ENCODE assay signal across 9 cellular contexts in the genomic region with DNA sequence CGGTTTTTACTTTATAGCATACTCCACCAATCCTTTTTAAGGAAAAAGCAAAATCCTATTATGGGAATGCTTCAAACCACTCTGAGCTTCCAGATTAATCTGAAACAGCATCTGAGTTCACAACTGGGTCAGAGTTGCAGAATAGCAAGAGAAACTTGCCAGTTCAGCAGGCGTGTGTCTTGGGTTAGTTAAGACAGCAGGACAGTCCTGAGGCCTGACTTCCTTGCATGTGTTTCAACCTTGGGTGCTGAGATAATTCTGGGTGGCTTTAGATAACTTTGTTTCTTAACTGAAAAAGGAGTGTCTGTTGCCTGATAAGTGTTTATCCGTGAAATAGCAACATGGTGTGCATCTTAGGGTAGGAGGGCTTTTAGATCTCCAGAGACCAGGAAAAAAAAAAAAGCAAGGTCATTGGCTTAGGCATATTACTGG.
DNase-seq lines count a peak whose midpoint lies in the region; ATAC-seq, FAIRE-seq and TF ChIP-seq lines count a peak whose summit lies in the region.
"Had no signal": no experiment of that assay in that cellular context is flagged by ENCODE, and none has a peak within 500 bp of the region (broad histone marks: within the 10 kb centered on the region; RNA-seq: fewer than 3 reads in every experiment).

No MANE protein-coding gene starts in this region.

- peaks cover 69% of the 10 kb centered on the region for H3K4me1 Mint-ChIP-seq in activated CD4-positive, alpha-beta T cell treated with anti-CD3 and anti-CD28 coated beads for 36 hours

- no TSS peak for BruUV-seq in GM12878 (replicated peaks; lab: Mats Ljungman, UMichigan)

- peaks cover 5% of the 10 kb centered on the region; the same call in 1 of the 2 replicates for H4K20me1 ChIP-seq in GM12878 (ENCODE audit: control insufficient read depth, insufficient read depth)

- no peak for TF ChIP-seq RAD21 in GM12878 (IDR thresholded peaks at IDR 0.05; ENCODE audit: insufficient read depth, low read depth, low read length)

- no peak overlapping the region for H3K4me3 ChIP-seq in GM12878
- H3K4me3 ChIP-seq in right lobe of liver: no peak overlapping the region
- no peak overlapping the region for H3K4me3 ChIP-seq in thoracic aorta

- SMC1A ChIA-PET in GM12878 (lab: Charles Lee; ENCODE audit: uncharacterized antibody, unreplicated experiment): interaction anchor here (7.2 kb wide), 1 partner anchor 12 kb away, joined by 74 read pairs; no protein-coding TSS in a partner anchor

- H2AFZ ChIP-seq in GM12878 (ENCODE audit: control insufficient read depth, low read depth, low read length): no peak overlapping the region

- H3K79me2 ChIP-seq in GM12878 (ENCODE audit: control insufficient read depth, insufficient read depth, low read length): no peaks in the 10 kb centered on the region

- CTCF ChIA-PET in activated CD4-positive, alpha-beta T cell treated with anti-CD3 and anti-CD28 coated beads for 36 hours (lab: Charles Lee): interaction anchor here (0.9 to 2.5 kb wide), 3 partner anchors 10 to 41 kb away, joined by 4 to 8 read pairs (median 4); no protein-coding TSS in a partner anchor
- CTCF ChIA-PET in GM12878 (lab: Yijun Ruan, JAX): interaction anchor here (2.9 kb wide), 1 partner anchor 14 kb away, joined by 9 read pairs; no protein-coding TSS in a partner anchor

- H3K9me3 ChIP-seq in GM12878 (replicated peaks; ENCODE audit: control insufficient read depth, insufficient read depth, low read length): no peaks in the 10 kb centered on the region; the same call in 2 of the 3 replicates
- no peaks in the 10 kb centered on the region for H3K9me3 ChIP-seq in right lobe of liver
- no peaks in the 10 kb centered on the region for H3K9me3 ChIP-seq in thoracic aorta

- H3K9me3 Mint-ChIP-seq in activated CD4-positive, alpha-beta T cell treated with anti-CD3 and anti-CD28 coated beads for 36 hours (ENCODE audit: low read depth): no peaks in the 10 kb centered on the region

- RAD21 ChIA-PET in GM12878 (lab: Charles Lee; ENCODE audit: unreplicated experiment): interaction anchor here (0.9 to 3.2 kb wide), 3 partner anchors 10 to 18 kb away, joined by 3 to 14 read pairs (median 3); no protein-coding TSS in a partner anchor

- 74% methylated on average over 3 of the region's 3 CpGs for WGBS in GM12878 (ENCODE audit: insufficient coverage, insufficient replicate concordance, low lambda C conversion rate, missing lambda C conversion rate)
- WGBS in right lobe of liver (ENCODE audit: insufficient coverage, low coverage, low lambda C conversion rate, missing lambda C conversion rate): 66% methylated on average over 3 of the region's 3 CpGs

- no peak for ATAC-seq in activated CD4-positive, alpha-beta T cell treated with anti-CD3 and anti-CD28 coated beads for 36 hours
- ATAC-seq in GM12878 (peak; percentile 46), right lobe of liver (peak in 3 of 4 donors; percentile 42 to 74 (median 59)), thoracic aorta (ENCODE audit: insufficient number of reproducible peaks, low FRiP score, low read depth) (no peak)

- TF ChIP-seq CTCF in GM12878 (IDR thresholded peaks at IDR 0.05 in 2 of 3, conservative IDR thresholded peaks at IDR 0.05 in 1 of 3; ENCODE audit: control insufficient read depth in 2 of 3, extremely low read depth in 1 of 3, insufficient read depth in 1 of 3, low read depth in 3 of 3, low read length in 3 of 3): no peak
- TF ChIP-seq CTCF in right lobe of liver (IDR thresholded peaks at IDR 0.05): no peak
- no peak for TF ChIP-seq CTCF in thoracic aorta (IDR thresholded peaks at IDR 0.05)

- peak overlapping the region; percentile 47; the same call in 1 of the 2 replicates for H3K4me2 ChIP-seq in GM12878 (ENCODE audit: control insufficient read depth, insufficient read depth)

- peaks cover 10% of the 10 kb centered on the region for H3K27me3 Mint-ChIP-seq in activated CD4-positive, alpha-beta T cell treated with anti-CD3 and anti-CD28 coated beads for 36 hours

- no peak for DNase-seq in activated CD4-positive, alpha-beta T cell treated with anti-CD3 and anti-CD28 coated beads for 36 hours
- no peak for DNase-seq in activated CD4-positive, alpha-beta T cell treated with anti-CD3 and anti-CD28 coated beads, Interleukin-2, amount 50 U/mL, for 4 hours
- DNase-seq in GM12878 (ENCODE audit: low read depth, low spot score): no peak
- no peak for DNase-seq in right lobe of liver
- no peak for DNase-seq in thoracic aorta (ENCODE audit: low spot score)
- DNase-seq in activated effector memory CD4-positive, alpha-beta T cell treated with Interleukin-2 at 50 U/mL for 16 hours: no peak
- no peak for DNase-seq in cerebellar cortex (ENCODE audit: low spot score)
- no peak for DNase-seq in NCI-H345 (lab: John Stamatoyannopoulos, UW)

- intact Hi-C loops in activated CD4-positive, alpha-beta T cell treated with anti-CD3 and anti-CD28 coated beads for 36 hours (cut with DNase I, micrococcal nuclease): loop anchor here (1.0 to 5.0 kb wide), 16 partner anchors 14 to 540 kb away; no protein-coding TSS in a partner anchor
- intact Hi-C loops in GM12878 (cut with micrococcal nuclease; ENCODE audit: unreplicated experiment): loop anchor here (1.0 to 5.0 kb wide), 3 partner anchors 10 to 154 kb away; no protein-coding TSS in a partner anchor
- intact Hi-C loops in right lobe of liver (cut with DNase I): no loop called here

- H3K36me3 ChIP-seq in GM12878 (ENCODE audit: control insufficient read depth in 2 of 2, insufficient read depth in 2 of 2, low read length in 1 of 2) (no peaks in the 10 kb centered on the region; a peak in 1 of 4 replicates), right lobe of liver (no peaks in the 10 kb centered on the region), thoracic aorta (no peaks in the 10 kb centered on the region)

- peaks cover 45% of the 10 kb centered on the region for H3K36me3 Mint-ChIP-seq in activated CD4-positive, alpha-beta T cell treated with anti-CD3 and anti-CD28 coated beads for 36 hours (ENCODE audit: low read depth)

- no peak overlapping the region for H3K9ac ChIP-seq in GM12878 (ENCODE audit: control insufficient read depth, insufficient read depth, low read length)

- POLR2A ChIA-PET in activated CD4-positive, alpha-beta T cell treated with anti-CD3 and anti-CD28 coated beads for 36 hours (lab: Charles Lee): interaction anchor here (0.7 kb wide), 1 partner anchor 14 kb away, joined by 4 read pairs; no protein-coding TSS in a partner anchor
- POLR2A ChIA-PET in GM12878 (lab: Charles Lee): interaction anchor here (1.2 kb wide), 1 partner anchor 106 kb away, joined by 3 read pairs; no protein-coding TSS in a partner anchor

- no peaks in the 10 kb centered on the region for H3K27me3 ChIP-seq in GM12878 (replicated peaks in 1 of 2; ENCODE audit: control insufficient read depth in 2 of 2, insufficient read depth in 2 of 2, low read length in 1 of 2)
- no peaks in the 10 kb centered on the region for H3K27me3 ChIP-seq in right lobe of liver
- no peaks in the 10 kb centered on the region for H3K27me3 ChIP-seq in thoracic aorta (replicated peaks; ENCODE audit: insufficient read depth)

- H3K27ac Mint-ChIP-seq in activated CD4-positive, alpha-beta T cell treated with anti-CD3 and anti-CD28 coated beads for 36 hours: peak overlapping the region; percentile 76

- no peak for FAIRE-seq in GM12878 (lab: Jason Lieb, UNC)
- FAIRE-seq: A204.1 had no signal

- H3K4me3 Mint-ChIP-seq in activated CD4-positive, alpha-beta T cell treated with anti-CD3 and anti-CD28 coated beads for 36 hours: peak overlapping the region; percentile 24

- in situ Hi-C loops in GM12878 (cut with MboI): no loop called here

- no peak for TF ChIP-seq POLR2A in GM12878 (IDR thresholded peaks at IDR 0.05; ENCODE audit: low read depth, low read length)
- no peak for TF ChIP-seq POLR2A in right lobe of liver (IDR thresholded peaks at IDR 0.05)

- H3K4me1 ChIP-seq in GM12878 (ENCODE audit: control insufficient read depth, insufficient read depth, low read length) (peaks cover 23% of the 10 kb centered on the region), right lobe of liver (peaks cover 0 to 45% (median 20%) of the 10 kb centered on the region in 4 donors), thoracic aorta (ENCODE audit: control insufficient read depth in 1 of 2, low read depth in 2 of 2) (peaks cover 62 to 100% of the 10 kb centered on the region in 2 donors)

- H3K27ac ChIP-seq in GM12878 (ENCODE audit: control insufficient read depth, insufficient read depth) (no peak overlapping the region), right lobe of liver (peak overlapping the region in 2 of 3 donors; percentile 14 to 61), thoracic aorta (peak overlapping the region; percentile 92 to 94)

- TF ChIP-seq EP300 in GM12878 (IDR thresholded peaks at IDR 0.05; ENCODE audit: borderline replicate concordance in 1 of 2, control insufficient read depth in 1 of 2, low read depth in 2 of 2, low read length in 2 of 2): no peak

TF ChIP-seq in GM12878, 131 proteins besides CTCF, POLR2A, EP300 and RAD21 (continues in another document):
- TF ChIP-seq LARP7 (IDR thresholded peaks at IDR 0.05): no peak
- TF ChIP-seq TAF1 (IDR thresholded peaks at IDR 0.05; ENCODE audit: borderline replicate concordance, low read depth, low read length): no peak
- TF ChIP-seq ZZZ3 (IDR thresholded peaks at IDR 0.05; ENCODE audit: control insufficient read depth, insufficient read length, low read depth): no peak
- TF ChIP-seq, protein P1, sequence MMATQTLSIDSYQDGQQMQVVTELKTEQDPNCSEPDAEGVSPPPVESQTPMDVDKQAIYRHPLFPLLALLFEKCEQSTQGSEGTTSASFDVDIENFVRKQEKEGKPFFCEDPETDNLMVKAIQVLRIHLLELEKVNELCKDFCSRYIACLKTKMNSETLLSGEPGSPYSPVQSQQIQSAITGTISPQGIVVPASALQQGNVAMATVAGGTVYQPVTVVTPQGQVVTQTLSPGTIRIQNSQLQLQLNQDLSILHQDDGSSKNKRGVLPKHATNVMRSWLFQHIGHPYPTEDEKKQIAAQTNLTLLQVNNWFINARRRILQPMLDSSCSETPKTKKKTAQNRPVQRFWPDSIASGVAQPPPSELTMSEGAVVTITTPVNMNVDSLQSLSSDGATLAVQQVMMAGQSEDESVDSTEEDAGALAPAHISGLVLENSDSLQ (IDR thresholded peaks at IDR 0.05): no peak
- no peak for TF ChIP-seq ATF7 (IDR thresholded peaks at IDR 0.05; ENCODE audit: low read depth)
- TF ChIP-seq HCFC1 (IDR thresholded peaks at IDR 0.05; ENCODE audit: low read length): no peak
- TF ChIP-seq SRF (IDR thresholded peaks at IDR 0.05; ENCODE audit: low read depth in 2 of 2, low read length in 2 of 2): no peak
- TF ChIP-seq TCF7 (IDR thresholded peaks at IDR 0.05; ENCODE audit: borderline replicate concordance): no peak
- TF ChIP-seq CBX5 (IDR thresholded peaks at IDR 0.05; ENCODE audit: low read depth): no peak

Comparison
In these comparisons a context has a peak if more than half of its experiments do, and no peak if none do; other contexts are left out.
1. ATAC-seq: peak in GM12878 (single experiment) and right lobe of liver (3 of 4); none in activated CD4-positive, alpha-beta T cell treated with anti-CD3 and anti-CD28 coated beads for 36 hours (single experiment) and thoracic aorta (single experiment).
2. intact Hi-C loops: an anchor here in activated CD4-positive, alpha-beta T cell treated with anti-CD3 and anti-CD28 coated beads for 36 hours (1.0 to 5.0 kb wide) and GM12878 (1.0 to 5.0 kb wide); none called in right lobe of liver.